In the genomic region with DNA sequence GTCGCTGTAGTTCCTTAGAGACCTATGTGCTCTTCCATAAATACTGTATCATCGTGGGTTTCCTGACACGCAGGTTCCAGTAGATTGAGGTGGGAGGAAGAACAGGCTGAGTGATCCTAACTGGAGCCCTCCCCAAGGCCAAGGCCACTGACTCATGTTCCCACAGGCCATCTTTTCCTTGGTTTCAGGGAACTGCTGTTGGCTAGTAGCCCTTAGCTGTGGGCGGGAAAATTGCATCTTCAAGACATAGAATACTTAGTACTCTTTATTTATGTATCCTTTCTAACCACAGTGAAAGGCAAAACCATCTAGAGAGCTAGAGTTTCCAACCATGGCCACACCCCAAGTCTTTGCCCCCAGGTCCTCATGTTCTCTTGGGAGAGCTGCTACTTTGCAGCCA, we compare ENCODE assay signal across 16 cellular contexts. TPM values are rescaled to one million over a fixed set of nuclear protein-coding genes. Genes with fewer than 3 reads are reported as not detected.
DNase-seq lines count a peak whose midpoint lies in the region; ATAC-seq, FAIRE-seq and TF ChIP-seq lines count a peak whose summit lies in the region.
"Had no signal": no experiment of that assay in that cellular context is flagged by ENCODE, and none has a peak within 500 bp of the region (broad histone marks: within the 10 kb centered on the region; RNA-seq: fewer than 3 reads in every experiment).

No MANE protein-coding gene starts in this region.

- no peak for TF ChIP-seq CTCF in AG10803 (conservative IDR thresholded peaks at IDR 0.05; ENCODE audit: low read length)
- no peak for TF ChIP-seq CTCF in pancreas (IDR thresholded peaks at IDR 0.05)

- H3K27me3 ChIP-seq in pancreas: no peaks in the 10 kb centered on the region

- FAIRE-seq in pancreas (lab: Jason Lieb, UNC): no peak

- no peak overlapping the region for H3K27ac ChIP-seq in pancreas
- H3K27ac ChIP-seq: C4-2B had no signal

- WGBS in pancreas, 2 donors: 84 to 86% methylated on average over 4 of the region's 4 CpGs

- no peaks in the 10 kb centered on the region for H3K9me3 ChIP-seq in pancreas
- H3K9me3 ChIP-seq: HAP-1 had no signal

- H3K4me3 ChIP-seq in AG10803 (ENCODE audit: low read length) (no peak overlapping the region), pancreas (no peak overlapping the region)
- H3K4me3 ChIP-seq: HAP-1 had no signal

- H3K4me1 ChIP-seq in pancreas: no peaks in the 10 kb centered on the region
- H3K4me1 ChIP-seq: HAP-1 had no signal

- H3K36me3 ChIP-seq in pancreas: no peaks in the 10 kb centered on the region
- H3K36me3 ChIP-seq: HAP-1 had no signal

- intact Hi-C loops in pancreas (cut with DNase I): no loop called here

- peak in 3 of 4 donors; percentile 36 to 65 (median 55) for ATAC-seq in pancreas
- no peak for ATAC-seq in GM19035 (IDR thresholded peaks at IDR 0.05; ENCODE audit: unreplicated experiment)
- ATAC-seq: Panc1, T-helper 17 cell had no signal

- DNase-seq in AG10803 (ENCODE audit: low read depth) (peak; percentile 86), M059J (ENCODE audit: low read depth) (peak; percentile 95), dedifferentiated amniotic fluid mesenchymal stem cell (ENCODE audit: extremely low spot score) (peak; percentile 49), pancreas (no peak), NCI-H748 (lab: John Stamatoyannopoulos, UW; ENCODE audit: unreplicated experiment) (no peak), midbrain (lab: John Stamatoyannopoulos, UW) (no peak), cerebellum (ENCODE audit: low spot score) (no peak)
- DNase-seq: activated CD4-positive, alpha-beta T cell treated with anti-CD3 and anti-CD28 coated beads, Interleukin-2, amount 50 U/mL, for 1 hour; NCI-H1105 treated with DMSO at 0.1 percent for 48 hours; NCI-H446 treated with DMSO at 0.1 percent for 48 hours; stimulated activated CD4-positive, alpha-beta T cell treated with anti-CD3 and anti-CD28 coated beads, Interleukin-1b, Interleukin-23, amount 100 ng/mL, for 48 hours; T-helper 17 cell had no signal

RNA-seq across cellular contexts. Expression of gene COPS8, which starts 55.9 kb away (rescaled TPM):
- 137 and 159 TPM in 2 replicates for total RNA-seq in M059J (2014; rRNA removed; shearing (Covaris generic))
- total RNA-seq in pancreas (10 to 100 TPM in 4 of 6 donors, 1 to 10 TPM in 2; 7.9 to 23.4 (median 12.8) TPM), cerebellum (108 TPM)
- polyA plus RNA-seq in pancreas: 10 to 100 TPM in 1 of 2 donors, 1 to 10 TPM in 1; 10.0 to 24.1 TPM

Comparison
In these comparisons a context has a peak if more than half of its experiments do, and no peak if none do; other contexts are left out.
1. DNase-seq: peak in AG10803 (single experiment), M059J (single experiment) and dedifferentiated amniotic fluid mesenchymal stem cell (single experiment); none in pancreas (0 of 6), NCI-H748 (single experiment), midbrain (single experiment) and cerebellum (single experiment).